Comparison of ENCODE assay signal across 1 cellular context in genomic region chr6:138001750-138002349, GRCh38.
TF ChIP-seq lines count a peak whose summit lies in the region.

No MANE protein-coding gene starts in this region.

TF ChIP-seq in GM23338, 12 proteins besides CTCF, POLR2A, EP300 and RAD21 (continued from another document):
- TF ChIP-seq REST (IDR thresholded peaks at IDR 0.05; ENCODE audit: unreplicated experiment) (no peak), STAT1 (IDR thresholded peaks at IDR 0.05; ENCODE audit: unreplicated experiment) (no peak), CREB1 (CRISPR knock-in tag; IDR thresholded peaks at IDR 0.05; ENCODE audit: low read depth) (no peak), ZNF462 (CRISPR knock-in tag; IDR thresholded peaks at IDR 0.05) (no peak), EZH2phosphoT487 (IDR thresholded peaks at IDR 0.05; ENCODE audit: unreplicated experiment) (no peak)
